1 cellular context compared by ENCODE assay signal in the genomic region with DNA sequence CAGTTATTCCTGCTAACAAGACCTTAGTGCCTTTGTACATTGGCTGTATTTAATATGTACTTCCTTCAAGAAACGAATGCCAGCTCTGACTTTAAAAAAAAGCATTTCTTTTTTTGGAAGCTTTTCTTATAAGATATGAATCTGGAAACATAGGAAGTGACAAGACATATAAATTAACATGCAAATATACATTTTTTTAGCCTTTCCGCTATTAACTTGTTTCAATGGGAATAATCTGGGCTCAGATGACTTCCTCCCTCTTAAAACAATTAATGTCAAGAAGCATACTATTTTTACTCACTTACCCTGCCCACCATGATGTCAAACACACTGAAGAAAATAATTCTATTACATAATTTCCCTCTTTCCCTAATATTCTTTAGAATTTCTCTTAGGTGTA.
TF ChIP-seq lines count a peak whose summit lies in the region.

No MANE protein-coding gene starts in this region.

TF ChIP-seq in SK-N-SH, 30 proteins besides CTCF, POLR2A, EP300 and RAD21 (continued from another document):
- TF ChIP-seq, protein P1, sequence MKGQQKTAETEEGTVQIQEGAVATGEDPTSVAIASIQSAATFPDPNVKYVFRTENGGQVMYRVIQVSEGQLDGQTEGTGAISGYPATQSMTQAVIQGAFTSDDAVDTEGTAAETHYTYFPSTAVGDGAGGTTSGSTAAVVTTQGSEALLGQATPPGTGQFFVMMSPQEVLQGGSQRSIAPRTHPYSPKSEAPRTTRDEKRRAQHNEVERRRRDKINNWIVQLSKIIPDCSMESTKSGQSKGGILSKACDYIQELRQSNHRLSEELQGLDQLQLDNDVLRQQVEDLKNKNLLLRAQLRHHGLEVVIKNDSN (IDR thresholded peaks at IDR 0.05; ENCODE audit: borderline replicate concordance, low read depth) = no peak
- TF ChIP-seq GATA2 (CRISPR knock-in tag; IDR thresholded peaks at IDR 0.05) (no peak), EZH2phosphoT487 (IDR thresholded peaks at IDR 0.05; ENCODE audit: borderline replicate concordance, low read depth) (no peak), YY1 (IDR thresholded peaks at IDR 0.05; ENCODE audit: low read depth) (no peak), CHD2 (IDR thresholded peaks at IDR 0.05; ENCODE audit: low read length, partially characterized antibody) (no peak), NRF1 (IDR thresholded peaks at IDR 0.05; ENCODE audit: low read depth, low read length) (no peak), MXI1 (IDR thresholded peaks at IDR 0.05; ENCODE audit: low read depth, low read length) (no peak), FOXM1 (IDR thresholded peaks at IDR 0.05; ENCODE audit: low read depth) (no peak), MAX (IDR thresholded peaks at IDR 0.05; ENCODE audit: low read depth) (no peak), MEF2A (IDR thresholded peaks at IDR 0.05; ENCODE audit: borderline replicate concordance, low read depth) (no peak), RCOR1 (IDR thresholded peaks at IDR 0.05; ENCODE audit: low read length) (no peak), SIN3A (IDR thresholded peaks at IDR 0.05; ENCODE audit: borderline replicate concordance, low read depth, low read length) (no peak)
- TF ChIP-seq, protein P2, sequence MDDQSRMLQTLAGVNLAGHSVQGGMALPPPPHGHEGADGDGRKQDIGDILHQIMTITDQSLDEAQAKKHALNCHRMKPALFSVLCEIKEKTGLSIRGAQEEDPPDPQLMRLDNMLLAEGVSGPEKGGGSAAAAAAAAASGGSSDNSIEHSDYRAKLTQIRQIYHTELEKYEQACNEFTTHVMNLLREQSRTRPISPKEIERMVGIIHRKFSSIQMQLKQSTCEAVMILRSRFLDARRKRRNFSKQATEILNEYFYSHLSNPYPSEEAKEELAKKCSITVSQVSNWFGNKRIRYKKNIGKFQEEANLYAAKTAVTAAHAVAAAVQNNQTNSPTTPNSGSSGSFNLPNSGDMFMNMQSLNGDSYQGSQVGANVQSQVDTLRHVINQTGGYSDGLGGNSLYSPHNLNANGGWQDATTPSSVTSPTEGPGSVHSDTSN (IDR thresholded peaks at IDR 0.05) = no peak
